Comparison of ENCODE assay signal across 14 cellular contexts in the genomic region with DNA sequence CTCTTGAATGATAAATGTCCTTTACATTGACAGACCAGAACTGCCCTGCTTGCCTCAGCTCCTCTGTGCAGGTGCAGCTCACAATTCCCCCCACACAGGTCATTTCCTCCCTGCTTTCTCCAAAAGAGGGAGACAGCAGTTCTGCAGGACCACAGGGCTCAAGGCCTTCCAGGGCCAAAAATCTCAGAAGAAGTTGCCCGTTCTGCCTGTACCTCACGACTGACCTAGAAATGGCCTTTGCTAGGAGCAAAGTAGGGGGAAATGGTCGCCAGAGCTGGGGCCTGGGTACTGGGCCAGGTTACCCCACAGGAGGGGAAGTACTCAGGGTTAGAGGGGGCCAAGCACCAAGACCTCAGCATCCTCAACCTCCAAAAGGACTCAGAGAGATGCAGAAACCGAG. TPM values are rescaled to one million over a fixed set of nuclear protein-coding genes. Genes with fewer than 3 reads are reported as not detected.
"Had no signal": no experiment of that assay in that cellular context is flagged by ENCODE, and none has a peak within 500 bp of the region (broad histone marks: within the 10 kb centered on the region; RNA-seq: fewer than 3 reads in every experiment).

No MANE protein-coding gene starts in this region.

- FAIRE-seq: small intestine had no signal

- H3K9me3 Mint-ChIP-seq: effector memory CD8-positive, alpha-beta T cell; mesothelial cell of epicardium had no signal

- H3K27me3 ChIP-seq: adrenal gland, gastroesophageal sphincter, right atrium auricular region, stomach, tibial artery had no signal

- H3K36me3 ChIP-seq: adrenal gland, gastroesophageal sphincter, right atrium auricular region, stomach, tibial artery had no signal

- H3K4me3 ChIP-seq: adrenal gland, gastroesophageal sphincter, right atrium auricular region, stomach, tibial artery had no signal

- ATAC-seq: effector memory CD8-positive, alpha-beta T cell; gastroesophageal sphincter; SK-N-SH treated with all-trans-retinoic acid at 6 μM for 48 hours had no signal

- H3K27ac Mint-ChIP-seq: mesothelial cell of epicardium had no signal

- DNase-seq: activated CD4-positive, CD25-positive, alpha-beta regulatory T cell; activated gamma-delta T cell treated with Interleukin-2 at 50 U/mL for 16 hours; central memory CD4-positive, alpha-beta T cell; cortex of kidney; effector memory CD8-positive, alpha-beta T cell; small intestine; stomach had no signal

- H3K27me3 Mint-ChIP-seq: effector memory CD8-positive, alpha-beta T cell had no signal

- H3K9me3 ChIP-seq: tibial artery had no signal

- H3K27ac ChIP-seq: adrenal gland, right atrium auricular region had no signal

- H3K36me3 Mint-ChIP-seq: mesothelial cell of epicardium had no signal

- H3K4me3 Mint-ChIP-seq: effector memory CD8-positive, alpha-beta T cell; mesothelial cell of epicardium had no signal

RNA-seq across cellular contexts. Expression of a gene that starts 11.1 kb away (rescaled TPM):
- total RNA-seq: myocyte, right atrium auricular region had no signal
- polyA plus RNA-seq: adrenal gland, small intestine, stomach had no signal
